1 cellular context compared by ENCODE assay signal in the genomic region with DNA sequence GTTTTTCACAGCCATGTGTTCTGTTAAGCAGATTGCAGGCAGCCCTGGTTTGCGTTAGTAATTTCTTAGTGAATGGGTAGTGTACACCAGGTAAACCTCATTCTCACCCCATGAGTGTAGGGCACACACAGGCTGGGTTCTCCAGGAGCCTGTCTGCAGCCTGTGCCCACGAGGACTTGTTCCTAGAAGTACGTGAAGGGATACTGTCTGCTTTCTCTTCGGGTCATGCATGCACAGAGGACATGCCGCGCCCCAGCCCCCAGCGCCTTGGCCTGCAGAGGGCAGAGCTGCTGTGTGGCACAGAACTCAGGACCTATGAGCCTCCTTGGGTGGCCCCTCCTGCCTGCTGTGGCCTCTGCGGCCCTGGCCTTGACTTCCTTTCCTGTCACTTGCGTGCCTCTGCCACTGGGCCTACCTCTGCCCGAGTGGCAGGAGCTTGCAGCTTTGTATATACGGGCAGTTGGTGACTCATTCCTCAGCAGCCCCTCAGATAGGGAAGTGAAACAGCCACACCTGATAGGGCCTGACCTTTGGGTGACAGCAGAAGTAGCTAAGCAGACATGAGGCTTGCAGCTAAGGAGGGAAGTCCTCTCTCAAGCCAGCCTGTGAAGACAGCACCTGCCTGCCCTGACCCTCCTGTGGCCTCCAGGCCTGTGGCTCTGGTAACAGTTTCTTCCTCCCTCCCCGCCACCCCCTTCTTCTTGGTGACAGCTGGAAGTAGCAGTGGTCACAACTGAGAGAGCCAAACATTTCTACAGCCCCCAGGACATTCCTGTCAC.
TF ChIP-seq lines count a peak whose summit lies in the region.

No MANE protein-coding gene starts in this region.

TF ChIP-seq in HepG2, 621 proteins besides CTCF, POLR2A, EP300 and RAD21 (continued from another document and continues in another):
- TF ChIP-seq, protein P1, sequence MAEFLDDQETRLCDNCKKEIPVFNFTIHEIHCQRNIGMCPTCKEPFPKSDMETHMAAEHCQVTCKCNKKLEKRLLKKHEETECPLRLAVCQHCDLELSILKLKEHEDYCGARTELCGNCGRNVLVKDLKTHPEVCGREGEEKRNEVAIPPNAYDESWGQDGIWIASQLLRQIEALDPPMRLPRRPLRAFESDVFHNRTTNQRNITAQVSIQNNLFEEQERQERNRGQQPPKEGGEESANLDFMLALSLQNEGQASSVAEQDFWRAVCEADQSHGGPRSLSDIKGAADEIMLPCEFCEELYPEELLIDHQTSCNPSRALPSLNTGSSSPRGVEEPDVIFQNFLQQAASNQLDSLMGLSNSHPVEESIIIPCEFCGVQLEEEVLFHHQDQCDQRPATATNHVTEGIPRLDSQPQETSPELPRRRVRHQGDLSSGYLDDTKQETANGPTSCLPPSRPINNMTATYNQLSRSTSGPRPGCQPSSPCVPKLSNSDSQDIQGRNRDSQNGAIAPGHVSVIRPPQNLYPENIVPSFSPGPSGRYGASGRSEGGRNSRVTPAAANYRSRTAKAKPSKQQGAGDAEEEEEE (CRISPR knock-in tag; IDR thresholded peaks at IDR 0.05; ENCODE audit: borderline replicate concordance), result peak; percentile 98; the same call in 1 of the 2 replicates
- TF ChIP-seq DNMT3B (CRISPR knock-in tag; conservative IDR thresholded peaks at IDR 0.05) (no peak), STAG1 (CRISPR knock-in tag; IDR thresholded peaks at IDR 0.05) (peak; percentile 99), ZNF772 (CRISPR knock-in tag; IDR thresholded peaks at IDR 0.05) (no peak; the same call in 1 of the 2 replicates), TAF15 (IDR thresholded peaks at IDR 0.05; ENCODE audit: low read depth, low read length, poor library complexity, severe bottlenecking) (no peak), ZKSCAN5 (CRISPR knock-in tag; IDR thresholded peaks at IDR 0.05) (no peak), ZNF562 (CRISPR knock-in tag; IDR thresholded peaks at IDR 0.05; ENCODE audit: borderline replicate concordance) (no peak), ZFP1 (CRISPR knock-in tag; IDR thresholded peaks at IDR 0.05) (peak; percentile 26; the same call in 1 of the 2 replicates), ZFP41 (CRISPR knock-in tag; IDR thresholded peaks at IDR 0.05; ENCODE audit: borderline replicate concordance) (0 out of 2 replicates have a peak, but pooled peaks have one; percentile 24), ISX (CRISPR knock-in tag; conservative IDR thresholded peaks at IDR 0.05) (no peak), ZNF674 (CRISPR knock-in tag; IDR thresholded peaks at IDR 0.05; ENCODE audit: low read depth) (no peak), NCOA1 (CRISPR knock-in tag; IDR thresholded peaks at IDR 0.05) (no peak), MTA1 (CRISPR knock-in tag; IDR thresholded peaks at IDR 0.05; ENCODE audit: borderline replicate concordance) (0 out of 2 replicates have a peak, but pooled peaks have one; percentile 40), ZNF274 (CRISPR knock-in tag; IDR thresholded peaks at IDR 0.05) (peak; percentile 82), ZNF234 (CRISPR knock-in tag; conservative IDR thresholded peaks at IDR 0.05) (no peak), GATA4 (IDR thresholded peaks at IDR 0.05; ENCODE audit: borderline replicate concordance, low read depth) (peak; percentile 47; the same call in 1 of the 2 replicates), GFI1 (CRISPR knock-in tag; IDR thresholded peaks at IDR 0.05; ENCODE audit: borderline replicate concordance) (peak; percentile 73), TSC22D2 (CRISPR knock-in tag; IDR thresholded peaks at IDR 0.05; ENCODE audit: borderline replicate concordance) (no peak), ZNF768 (CRISPR knock-in tag; IDR thresholded peaks at IDR 0.05) (peak; percentile 58; the same call in 1 of the 2 replicates), FIP1L1 (IDR thresholded peaks at IDR 0.05; ENCODE audit: borderline replicate concordance, insufficient read depth, low read depth, low read length) (no peak), EHMT2 (IDR thresholded peaks at IDR 0.05; ENCODE audit: borderline replicate concordance, low read depth, low read length) (no peak)
- TF ChIP-seq, protein P2, sequence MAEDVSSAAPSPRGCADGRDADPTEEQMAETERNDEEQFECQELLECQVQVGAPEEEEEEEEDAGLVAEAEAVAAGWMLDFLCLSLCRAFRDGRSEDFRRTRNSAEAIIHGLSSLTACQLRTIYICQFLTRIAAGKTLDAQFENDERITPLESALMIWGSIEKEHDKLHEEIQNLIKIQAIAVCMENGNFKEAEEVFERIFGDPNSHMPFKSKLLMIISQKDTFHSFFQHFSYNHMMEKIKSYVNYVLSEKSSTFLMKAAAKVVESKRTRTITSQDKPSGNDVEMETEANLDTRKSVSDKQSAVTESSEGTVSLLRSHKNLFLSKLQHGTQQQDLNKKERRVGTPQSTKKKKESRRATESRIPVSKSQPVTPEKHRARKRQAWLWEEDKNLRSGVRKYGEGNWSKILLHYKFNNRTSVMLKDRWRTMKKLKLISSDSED (CRISPR knock-in tag; IDR thresholded peaks at IDR 0.05), result no peak
- TF ChIP-seq, protein P3, sequence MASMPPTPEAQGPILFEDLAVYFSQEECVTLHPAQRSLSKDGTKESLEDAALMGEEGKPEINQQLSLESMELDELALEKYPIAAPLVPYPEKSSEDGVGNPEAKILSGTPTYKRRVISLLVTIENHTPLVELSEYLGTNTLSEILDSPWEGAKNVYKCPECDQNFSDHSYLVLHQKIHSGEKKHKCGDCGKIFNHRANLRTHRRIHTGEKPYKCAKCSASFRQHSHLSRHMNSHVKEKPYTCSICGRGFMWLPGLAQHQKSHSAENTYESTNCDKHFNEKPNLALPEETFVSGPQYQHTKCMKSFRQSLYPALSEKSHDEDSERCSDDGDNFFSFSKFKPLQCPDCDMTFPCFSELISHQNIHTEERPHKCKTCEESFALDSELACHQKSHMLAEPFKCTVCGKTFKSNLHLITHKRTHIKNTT (CRISPR knock-in tag; IDR thresholded peaks at IDR 0.05), result no peak
- TF ChIP-seq, protein P4, sequence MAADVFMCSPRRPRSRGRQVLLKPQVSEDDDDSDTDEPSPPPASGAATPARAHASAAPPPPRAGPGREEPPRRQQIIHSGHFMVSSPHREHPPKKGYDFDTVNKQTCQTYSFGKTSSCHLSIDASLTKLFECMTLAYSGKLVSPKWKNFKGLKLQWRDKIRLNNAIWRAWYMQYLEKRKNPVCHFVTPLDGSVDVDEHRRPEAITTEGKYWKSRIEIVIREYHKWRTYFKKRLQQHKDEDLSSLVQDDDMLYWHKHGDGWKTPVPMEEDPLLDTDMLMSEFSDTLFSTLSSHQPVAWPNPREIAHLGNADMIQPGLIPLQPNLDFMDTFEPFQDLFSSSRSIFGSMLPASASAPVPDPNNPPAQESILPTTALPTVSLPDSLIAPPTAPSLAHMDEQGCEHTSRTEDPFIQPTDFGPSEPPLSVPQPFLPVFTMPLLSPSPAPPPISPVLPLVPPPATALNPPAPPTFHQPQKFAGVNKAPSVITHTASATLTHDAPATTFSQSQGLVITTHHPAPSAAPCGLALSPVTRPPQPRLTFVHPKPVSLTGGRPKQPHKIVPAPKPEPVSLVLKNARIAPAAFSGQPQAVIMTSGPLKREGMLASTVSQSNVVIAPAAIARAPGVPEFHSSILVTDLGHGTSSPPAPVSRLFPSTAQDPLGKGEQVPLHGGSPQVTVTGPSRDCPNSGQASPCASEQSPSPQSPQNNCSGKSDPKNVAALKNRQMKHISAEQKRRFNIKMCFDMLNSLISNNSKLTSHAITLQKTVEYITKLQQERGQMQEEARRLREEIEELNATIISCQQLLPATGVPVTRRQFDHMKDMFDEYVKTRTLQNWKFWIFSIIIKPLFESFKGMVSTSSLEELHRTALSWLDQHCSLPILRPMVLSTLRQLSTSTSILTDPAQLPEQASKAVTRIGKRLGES (CRISPR knock-in tag; IDR thresholded peaks at IDR 0.05; ENCODE audit: borderline replicate concordance), result no peak
- TF ChIP-seq, protein P5, sequence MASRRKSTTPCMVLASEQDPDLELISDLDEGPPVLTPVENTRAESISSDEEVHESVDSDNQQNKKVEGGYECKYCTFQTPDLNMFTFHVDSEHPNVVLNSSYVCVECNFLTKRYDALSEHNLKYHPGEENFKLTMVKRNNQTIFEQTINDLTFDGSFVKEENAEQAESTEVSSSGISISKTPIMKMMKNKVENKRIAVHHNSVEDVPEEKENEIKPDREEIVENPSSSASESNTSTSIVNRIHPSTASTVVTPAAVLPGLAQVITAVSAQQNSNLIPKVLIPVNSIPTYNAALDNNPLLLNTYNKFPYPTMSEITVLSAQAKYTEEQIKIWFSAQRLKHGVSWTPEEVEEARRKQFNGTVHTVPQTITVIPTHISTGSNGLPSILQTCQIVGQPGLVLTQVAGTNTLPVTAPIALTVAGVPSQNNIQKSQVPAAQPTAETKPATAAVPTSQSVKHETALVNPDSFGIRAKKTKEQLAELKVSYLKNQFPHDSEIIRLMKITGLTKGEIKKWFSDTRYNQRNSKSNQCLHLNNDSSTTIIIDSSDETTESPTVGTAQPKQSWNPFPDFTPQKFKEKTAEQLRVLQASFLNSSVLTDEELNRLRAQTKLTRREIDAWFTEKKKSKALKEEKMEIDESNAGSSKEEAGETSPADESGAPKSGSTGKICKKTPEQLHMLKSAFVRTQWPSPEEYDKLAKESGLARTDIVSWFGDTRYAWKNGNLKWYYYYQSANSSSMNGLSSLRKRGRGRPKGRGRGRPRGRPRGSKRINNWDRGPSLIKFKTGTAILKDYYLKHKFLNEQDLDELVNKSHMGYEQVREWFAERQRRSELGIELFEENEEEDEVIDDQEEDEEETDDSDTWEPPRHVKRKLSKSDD (CRISPR knock-in tag; IDR thresholded peaks at IDR 0.05; ENCODE audit: low read depth), result no peak
- TF ChIP-seq, protein P6, sequence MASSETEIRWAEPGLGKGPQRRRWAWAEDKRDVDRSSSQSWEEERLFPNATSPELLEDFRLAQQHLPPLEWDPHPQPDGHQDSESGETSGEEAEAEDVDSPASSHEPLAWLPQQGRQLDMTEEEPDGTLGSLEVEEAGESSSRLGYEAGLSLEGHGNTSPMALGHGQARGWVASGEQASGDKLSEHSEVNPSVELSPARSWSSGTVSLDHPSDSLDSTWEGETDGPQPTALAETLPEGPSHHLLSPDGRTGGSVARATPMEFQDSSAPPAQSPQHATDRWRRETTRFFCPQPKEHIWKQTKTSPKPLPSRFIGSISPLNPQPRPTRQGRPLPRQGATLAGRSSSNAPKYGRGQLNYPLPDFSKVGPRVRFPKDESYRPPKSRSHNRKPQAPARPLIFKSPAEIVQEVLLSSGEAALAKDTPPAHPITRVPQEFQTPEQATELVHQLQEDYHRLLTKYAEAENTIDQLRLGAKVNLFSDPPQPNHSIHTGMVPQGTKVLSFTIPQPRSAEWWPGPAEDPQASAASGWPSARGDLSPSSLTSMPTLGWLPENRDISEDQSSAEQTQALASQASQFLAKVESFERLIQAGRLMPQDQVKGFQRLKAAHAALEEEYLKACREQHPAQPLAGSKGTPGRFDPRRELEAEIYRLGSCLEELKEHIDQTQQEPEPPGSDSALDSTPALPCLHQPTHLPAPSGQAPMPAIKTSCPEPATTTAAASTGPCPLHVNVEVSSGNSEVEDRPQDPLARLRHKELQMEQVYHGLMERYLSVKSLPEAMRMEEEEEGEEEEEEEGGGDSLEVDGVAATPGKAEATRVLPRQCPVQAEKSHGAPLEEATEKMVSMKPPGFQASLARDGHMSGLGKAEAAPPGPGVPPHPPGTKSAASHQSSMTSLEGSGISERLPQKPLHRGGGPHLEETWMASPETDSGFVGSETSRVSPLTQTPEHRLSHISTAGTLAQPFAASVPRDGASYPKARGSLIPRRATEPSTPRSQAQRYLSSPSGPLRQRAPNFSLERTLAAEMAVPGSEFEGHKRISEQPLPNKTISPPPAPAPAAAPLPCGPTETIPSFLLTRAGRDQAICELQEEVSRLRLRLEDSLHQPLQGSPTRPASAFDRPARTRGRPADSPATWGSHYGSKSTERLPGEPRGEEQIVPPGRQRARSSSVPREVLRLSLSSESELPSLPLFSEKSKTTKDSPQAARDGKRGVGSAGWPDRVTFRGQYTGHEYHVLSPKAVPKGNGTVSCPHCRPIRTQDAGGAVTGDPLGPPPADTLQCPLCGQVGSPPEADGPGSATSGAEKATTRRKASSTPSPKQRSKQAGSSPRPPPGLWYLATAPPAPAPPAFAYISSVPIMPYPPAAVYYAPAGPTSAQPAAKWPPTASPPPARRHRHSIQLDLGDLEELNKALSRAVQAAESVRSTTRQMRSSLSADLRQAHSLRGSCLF (CRISPR knock-in tag; IDR thresholded peaks at IDR 0.05; ENCODE audit: borderline replicate concordance), result no peak
- TF ChIP-seq, protein P7, sequence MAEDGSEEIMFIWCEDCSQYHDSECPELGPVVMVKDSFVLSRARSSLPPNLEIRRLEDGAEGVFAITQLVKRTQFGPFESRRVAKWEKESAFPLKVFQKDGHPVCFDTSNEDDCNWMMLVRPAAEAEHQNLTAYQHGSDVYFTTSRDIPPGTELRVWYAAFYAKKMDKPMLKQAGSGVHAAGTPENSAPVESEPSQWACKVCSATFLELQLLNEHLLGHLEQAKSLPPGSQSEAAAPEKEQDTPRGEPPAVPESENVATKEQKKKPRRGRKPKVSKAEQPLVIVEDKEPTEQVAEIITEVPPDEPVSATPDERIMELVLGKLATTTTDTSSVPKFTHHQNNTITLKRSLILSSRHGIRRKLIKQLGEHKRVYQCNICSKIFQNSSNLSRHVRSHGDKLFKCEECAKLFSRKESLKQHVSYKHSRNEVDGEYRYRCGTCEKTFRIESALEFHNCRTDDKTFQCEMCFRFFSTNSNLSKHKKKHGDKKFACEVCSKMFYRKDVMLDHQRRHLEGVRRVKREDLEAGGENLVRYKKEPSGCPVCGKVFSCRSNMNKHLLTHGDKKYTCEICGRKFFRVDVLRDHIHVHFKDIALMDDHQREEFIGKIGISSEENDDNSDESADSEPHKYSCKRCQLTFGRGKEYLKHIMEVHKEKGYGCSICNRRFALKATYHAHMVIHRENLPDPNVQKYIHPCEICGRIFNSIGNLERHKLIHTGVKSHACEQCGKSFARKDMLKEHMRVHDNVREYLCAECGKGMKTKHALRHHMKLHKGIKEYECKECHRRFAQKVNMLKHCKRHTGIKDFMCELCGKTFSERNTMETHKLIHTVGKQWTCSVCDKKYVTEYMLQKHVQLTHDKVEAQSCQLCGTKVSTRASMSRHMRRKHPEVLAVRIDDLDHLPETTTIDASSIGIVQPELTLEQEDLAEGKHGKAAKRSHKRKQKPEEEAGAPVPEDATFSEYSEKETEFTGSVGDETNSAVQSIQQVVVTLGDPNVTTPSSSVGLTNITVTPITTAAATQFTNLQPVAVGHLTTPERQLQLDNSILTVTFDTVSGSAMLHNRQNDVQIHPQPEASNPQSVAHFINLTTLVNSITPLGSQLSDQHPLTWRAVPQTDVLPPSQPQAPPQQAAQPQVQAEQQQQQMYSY (CRISPR knock-in tag; IDR thresholded peaks at IDR 0.05), result no peak
